Comparison of ENCODE assay signal across 8 cellular contexts in the genomic region with DNA sequence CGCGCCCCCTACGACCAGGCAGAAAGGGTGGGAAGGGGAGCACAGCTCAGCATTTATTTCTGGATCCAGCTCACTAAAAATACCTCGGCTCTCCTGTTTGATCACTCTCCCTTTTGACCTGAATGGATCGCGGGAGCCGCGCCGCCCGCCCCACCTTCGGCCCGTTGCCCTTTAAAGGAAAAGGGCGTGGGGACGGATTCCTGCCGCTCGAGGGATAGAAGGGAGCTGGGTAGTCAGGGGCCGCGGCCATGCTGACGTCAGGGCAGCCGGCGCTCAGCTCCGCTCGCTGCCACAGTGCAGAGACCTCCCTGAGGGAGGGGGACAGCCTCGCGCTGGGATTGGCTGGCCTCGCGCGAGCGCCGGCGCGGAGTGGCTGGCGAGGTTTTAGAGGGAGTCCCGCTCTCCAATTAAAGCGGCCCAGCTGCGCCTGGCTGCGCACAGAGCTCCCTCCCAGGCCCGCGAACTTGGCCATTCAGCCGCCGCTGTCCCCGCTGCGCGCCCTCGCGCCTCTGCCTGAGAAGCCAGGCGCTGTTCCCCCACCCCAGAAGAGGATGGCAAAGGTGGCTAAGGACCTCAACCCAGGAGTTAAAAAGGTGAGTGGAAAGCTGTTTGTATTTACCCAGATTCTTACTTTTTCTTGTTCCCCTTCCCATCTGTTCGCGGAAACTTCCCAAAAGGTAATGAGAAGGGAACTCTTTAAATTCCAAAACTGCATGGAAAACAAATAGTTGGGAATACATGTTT. TPM values are rescaled to one million over a fixed set of nuclear protein-coding genes. Genes with fewer than 3 reads are reported as not detected.
DNase-seq lines count a peak whose midpoint lies in the region; ATAC-seq and TF ChIP-seq lines count a peak whose summit lies in the region.

A gene with protein sequence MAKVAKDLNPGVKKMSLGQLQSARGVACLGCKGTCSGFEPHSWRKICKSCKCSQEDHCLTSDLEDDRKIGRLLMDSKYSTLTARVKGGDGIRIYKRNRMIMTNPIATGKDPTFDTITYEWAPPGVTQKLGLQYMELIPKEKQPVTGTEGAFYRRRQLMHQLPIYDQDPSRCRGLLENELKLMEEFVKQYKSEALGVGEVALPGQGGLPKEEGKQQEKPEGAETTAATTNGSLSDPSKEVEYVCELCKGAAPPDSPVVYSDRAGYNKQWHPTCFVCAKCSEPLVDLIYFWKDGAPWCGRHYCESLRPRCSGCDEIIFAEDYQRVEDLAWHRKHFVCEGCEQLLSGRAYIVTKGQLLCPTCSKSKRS (plus strand): TSS at position 436 of the 744 bp plus-strand sequence. CDS start 116 bp downstream, at position 552.

- H3K36me3 ChIP-seq in ectodermal cell (ENCODE audit: control insufficient read depth, insufficient read depth, low read length), result no peaks in the 10 kb centered on the region

- H3K27ac ChIP-seq in ectodermal cell (ENCODE audit: insufficient read depth, low read depth, low read length, poor library complexity, severe bottlenecking), result peak within 1 kb of the TSS; percentile 70

- no peak for TF ChIP-seq POLR2A in lower leg skin (IDR thresholded peaks at IDR 0.05)

- 3% methylated on average over 49 of the region's 49 CpGs for WGBS in ectodermal cell, 2 experiments
- 0 to 2% methylated on average over 44 to 49 of the region's 49 CpGs for WGBS in lower leg skin, 2 donors

- H3K27me3 ChIP-seq in ectodermal cell (ENCODE audit: control insufficient read depth, insufficient read depth, low read length, poor library complexity, severe bottlenecking), result no peaks in the 10 kb centered on the region

- intact Hi-C loops in lower leg skin (cut with DNase I; ENCODE audit: low total_unique reads), result no loop called here

- peak within 1 kb of the TSS; percentile 90 for H3K4me3 ChIP-seq in AG10803 (ENCODE audit: low read length)
- peak within 1 kb of the TSS; percentile 31 for H3K4me3 ChIP-seq in ectodermal cell (ENCODE audit: insufficient read depth, low read depth, low read length)
- peak within 1 kb of the TSS; percentile 29 for H3K4me3 ChIP-seq in lower leg skin (ENCODE audit: low read depth, poor library complexity, severe bottlenecking)

- no peaks in the 10 kb centered on the region for H3K9me3 ChIP-seq in ectodermal cell (ENCODE audit: control insufficient read depth, low read length)

- peak; percentile 93 for ATAC-seq in GM19043 (IDR thresholded peaks at IDR 0.05; ENCODE audit: low read depth, unreplicated experiment)
- peak; percentile 96 for ATAC-seq in HG03342 (IDR thresholded peaks at IDR 0.05; ENCODE audit: unreplicated experiment)

- DNase-seq in AG10803 (ENCODE audit: low read depth), result peak; percentile 98
- DNase-seq in NCI-H526 treated with DMSO at 0.1 percent for 48 hours (lab: John Stamatoyannopoulos, UW), result peak; percentile 86
- DNase-seq in activated CD8-positive, alpha-beta memory T cell treated with anti-CD3 and anti-CD28 coated beads for 1 hour (ENCODE audit: extremely low read depth in 1 of 2, low read depth in 1 of 2), result peak; percentile 9 to 64
- peak; percentile 92 to 98 for DNase-seq in lower leg skin (ENCODE audit: low spot score in 2 of 2)
- peak; percentile 76 to 81 for DNase-seq in stimulated activated CD4-positive, alpha-beta T cell treated with anti-CD3 and anti-CD28 coated beads, Interleukin-4, amount 100 ng/mL, for 4 hours

- TF ChIP-seq CTCF in AG10803 (conservative IDR thresholded peaks at IDR 0.05; ENCODE audit: low read length), result peak; percentile 36
- TF ChIP-seq CTCF in lower leg skin (IDR thresholded peaks at IDR 0.05), result no peak

- peaks cover 35% of the 10 kb centered on the region for H3K4me1 ChIP-seq in ectodermal cell (ENCODE audit: control insufficient read depth, insufficient read depth, low read length)

RNA-seq across cellular contexts. Expression of the gene that starts here (rescaled TPM):
- polyA plus RNA-seq in ectodermal cell (2013, experiment 1 of 4), result 3.2 TPM
- polyA plus RNA-seq in ectodermal cell (2013, experiment 2 of 4), result 1.9 TPM
- 3.4 TPM for polyA plus RNA-seq in ectodermal cell (2013, experiment 3 of 4)
- polyA plus RNA-seq in ectodermal cell (2013, experiment 4 of 4), result 3.3 TPM
- 10 to 100 TPM; 40.4 to 81.5 (median 54.1) TPM for total RNA-seq in lower leg skin

Comparison
In these comparisons a context has a peak if more than half of its experiments do, and no peak if none do; other contexts are left out.
1. Peak in every context shown above with its lines: DNase-seq, ATAC-seq, H3K4me3 ChIP-seq and H3K27ac ChIP-seq.
2. DNase-seq: peak in every context shown above with its lines; median percentile 98 in AG10803; 95 in lower leg skin; 86 in NCI-H526 treated with DMSO at 0.1 percent for 48 hours; 78 in stimulated activated CD4-positive, alpha-beta T cell treated with anti-CD3 and anti-CD28 coated beads, Interleukin-4, amount 100 ng/mL, for 4 hours; 36 in activated CD8-positive, alpha-beta memory T cell treated with anti-CD3 and anti-CD28 coated beads for 1 hour.
3. H3K4me3 ChIP-seq: peak in every context shown above with its lines; median percentile 90 in AG10803; 31 in ectodermal cell; 29 in lower leg skin.